ENCODE assay signal across 1 cellular context in the genomic region with DNA sequence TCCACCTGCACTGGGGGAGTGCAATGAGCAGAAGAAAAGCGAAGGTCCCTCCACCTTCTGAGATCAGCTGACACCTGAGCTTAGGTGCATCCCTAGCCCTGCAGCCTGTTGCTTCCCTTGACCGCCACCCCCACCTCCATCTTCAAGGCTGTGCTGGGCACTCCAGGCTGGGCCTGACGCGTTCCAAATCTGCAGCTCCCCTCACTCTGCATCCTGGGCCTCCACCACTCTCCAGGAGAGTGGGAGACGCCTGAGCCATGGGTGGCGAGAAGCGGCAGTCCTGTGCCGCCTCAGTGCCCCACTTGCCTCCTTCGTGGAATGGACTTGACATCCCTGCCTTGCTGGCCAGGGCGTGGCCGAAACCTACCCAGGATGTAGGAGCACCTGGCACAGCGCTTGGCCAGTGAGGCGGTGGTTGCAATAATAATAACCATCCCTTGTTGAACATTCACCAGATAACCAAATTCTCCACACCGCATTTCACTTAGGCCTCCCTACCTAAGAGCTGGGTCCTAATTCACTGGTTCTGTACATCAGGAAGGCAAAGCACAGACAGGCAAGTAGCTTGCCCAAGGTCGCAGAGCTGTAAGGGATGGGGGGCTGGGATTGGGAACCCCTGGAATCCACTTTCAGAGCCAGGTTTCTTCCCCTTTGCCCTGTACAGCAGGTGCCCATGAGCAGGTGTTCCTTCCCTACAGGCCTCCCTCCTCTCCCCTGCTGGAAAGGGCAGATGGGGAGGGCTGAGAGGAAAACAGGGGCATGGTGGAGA.
TF ChIP-seq lines count a peak whose summit lies in the region.

No MANE protein-coding gene starts in this region.

TF ChIP-seq in K562, 482 proteins besides CTCF, POLR2A, EP300 and RAD21:
- no peak for TF ChIP-seq ZNF197 (CRISPR knock-in tag; IDR thresholded peaks at IDR 0.05; ENCODE audit: low read depth)
- TF ChIP-seq RUNX1 (IDR thresholded peaks at IDR 0.05; ENCODE audit: low read depth), result no peak
- peak; percentile 50; the same call in 1 of the 2 replicates for TF ChIP-seq POLR2G (IDR thresholded peaks at IDR 0.05; ENCODE audit: low read depth, low read length)
- peak; percentile 39 for TF ChIP-seq SIRT6 (IDR thresholded peaks at IDR 0.05; ENCODE audit: low read depth, low read length)
